Comparison of ENCODE assay signal across 8 cellular contexts in genomic region chr20:49620364-49621240, GRCh38. TPM values are rescaled to one million over a fixed set of nuclear protein-coding genes. Genes with fewer than 3 reads are reported as not detected.
A peak's percentile ranks its signal among the peaks of the same experiment; 100 is the strongest.
DNase-seq lines count a peak whose midpoint lies in the region; ATAC-seq lines count a peak whose summit lies in the region.

No MANE protein-coding gene starts in this region.

- H3K9me3 Mint-ChIP-seq in immature natural killer cell = no peaks in the 10 kb centered on the region

- DNase-seq in immature natural killer cell (peak; percentile 39 to 48 (median 39)), Ammon's horn (ENCODE audit: low spot score) (no peak), LoVo (ENCODE audit: low spot score) (no peak), COLO668 (lab: John Stamatoyannopoulos, UW; ENCODE audit: unreplicated experiment) (no peak), AML-193 (lab: John Stamatoyannopoulos, UW) (no peak)

- peaks cover 13 to 18% of the 10 kb centered on the region in 2 donors for H3K4me1 Mint-ChIP-seq in immature natural killer cell

- peaks cover 0 to 3% (median under 1%) of the 10 kb centered on the region in 3 donors for H3K27me3 Mint-ChIP-seq in immature natural killer cell (ENCODE audit: low read depth in 3 of 3)

- H3K4me3 Mint-ChIP-seq in immature natural killer cell = no peak overlapping the region

- H3K27ac Mint-ChIP-seq in immature natural killer cell = no peak overlapping the region

- no peaks in the 10 kb centered on the region for H3K36me3 Mint-ChIP-seq in immature natural killer cell

- ATAC-seq in GM18867 (IDR thresholded peaks at IDR 0.05; ENCODE audit: unreplicated experiment) = peak; percentile 80
- peak; percentile 82 for ATAC-seq in GM21717 (IDR thresholded peaks at IDR 0.05; ENCODE audit: unreplicated experiment)
- ATAC-seq in HG03571 (IDR thresholded peaks at IDR 0.05; ENCODE audit: unreplicated experiment) = peak; percentile 76

RNA-seq across cellular contexts. Expression of gene PTGIS, which starts 52.7 kb away (rescaled TPM):
- polyA plus RNA-seq in immature natural killer cell = not detected

Comparison
In these comparisons a context has a peak if more than half of its experiments do, and no peak if none do; other contexts are left out.
1. DNase-seq: peak in immature natural killer cell (3 of 3); none in Ammon's horn (single experiment), LoVo (single experiment), COLO668 (single experiment) and AML-193 (0 of 2).
2. Peak in every context shown above with its lines, with median percentiles within 50 percentile points of each other: ATAC-seq.